In the genomic region with DNA sequence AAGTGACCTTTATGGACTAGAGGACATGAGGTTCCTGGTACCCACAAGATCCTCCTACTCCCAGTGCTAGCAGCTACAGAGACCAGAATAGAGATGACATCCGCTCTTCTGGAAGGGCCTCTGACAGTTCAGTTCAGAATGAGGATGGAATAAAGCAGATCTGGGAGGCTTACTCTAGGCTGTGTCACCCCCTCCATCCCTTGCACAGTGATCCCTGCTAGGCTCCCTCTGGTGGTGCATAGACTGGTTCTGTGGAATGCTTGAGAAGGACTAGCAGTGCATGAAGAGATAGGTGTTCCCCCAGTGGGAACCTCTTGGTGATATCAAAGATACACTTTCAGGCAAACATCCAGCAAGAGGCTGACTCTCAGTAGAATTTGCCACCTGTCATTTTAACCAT, we compare ENCODE assay signal across 13 cellular contexts.
DNase-seq lines count a peak whose midpoint lies in the region; ATAC-seq, FAIRE-seq and TF ChIP-seq lines count a peak whose summit lies in the region.
"Had no signal": no experiment of that assay in that cellular context is flagged by ENCODE, and none has a peak within 500 bp of the region (broad histone marks: within the 10 kb centered on the region; RNA-seq: fewer than 3 reads in every experiment).

No MANE protein-coding gene starts in this region.

- ATAC-seq in HG03520 (IDR thresholded peaks at IDR 0.05; ENCODE audit: unreplicated experiment): no peak

- H3K23ac ChIP-seq in mesendoderm (ENCODE audit: low read length): no peak overlapping the region

- no peak overlapping the region for H2AK5ac ChIP-seq in mesendoderm (ENCODE audit: low read length)

- no peaks in the 10 kb centered on the region for H3K79me2 ChIP-seq in PC-9 (ENCODE audit: low read depth)
- no peaks in the 10 kb centered on the region for H3K79me2 ChIP-seq in mesendoderm (ENCODE audit: control insufficient read depth, insufficient read depth, low read length)
- no peaks in the 10 kb centered on the region for H3K79me2 ChIP-seq in mammary epithelial cell (ENCODE audit: insufficient read depth, low read length)

- H3K9me2 ChIP-seq in PC-9 (ENCODE audit: insufficient read depth): no peaks in the 10 kb centered on the region

- POLR2A ChIA-PET in PC-9 (lab: Charles Lee; ENCODE audit: unreplicated experiment): no interaction called here

- H3K4me1 ChIP-seq in PC-9 (replicated peaks; ENCODE audit: insufficient read depth) (no peaks in the 10 kb centered on the region), mesendoderm (ENCODE audit: control insufficient read depth, low read depth, low read length) (no peaks in the 10 kb centered on the region), mammary epithelial cell (ENCODE audit: insufficient read depth, low read length) (no peaks in the 10 kb centered on the region)

- no peak overlapping the region for H3K27ac ChIP-seq in PC-9
- H3K27ac ChIP-seq in mesendoderm (ENCODE audit: low read depth, low read length): no peak overlapping the region
- no peak overlapping the region for H3K27ac ChIP-seq in mammary epithelial cell (ENCODE audit: insufficient read depth, low read depth, low read length)

- intact Hi-C loops in PC-9 (cut with micrococcal nuclease; ENCODE audit: unreplicated experiment): no loop called here
- intact Hi-C loops in mammary epithelial cell (cut with micrococcal nuclease): loop anchor here (5.0 kb wide), 1 partner anchor 82 kb away; the partner anchor contains the start of gene NPR3

- no peaks in the 10 kb centered on the region for H3F3A ChIP-seq in PC-9 (ENCODE audit: insufficient read depth, low read depth)

- H2BK5ac ChIP-seq in mesendoderm (ENCODE audit: low read length): no peak overlapping the region

- H3K18ac ChIP-seq in mesendoderm (ENCODE audit: low read length): no peak overlapping the region

- in situ Hi-C loops in mammary epithelial cell (cut with MboI; ENCODE audit: low sequenced_read_pairs in 2 of 2): no loop called here

- H2AFZ ChIP-seq in PC-9 (no peak overlapping the region), mammary epithelial cell (ENCODE audit: low read depth, low read length) (no peak overlapping the region)

- no TSS peak for BruUV-seq in PC-9 (replicated peaks; lab: Mats Ljungman, UMichigan)
- BruUV-seq in mammary epithelial cell (replicated peaks; lab: Mats Ljungman, UMichigan): no TSS peak

- WGBS in mesendoderm (ENCODE audit: extremely low coverage, insufficient coverage, low lambda C conversion rate): no CpG with 5 or more reads among the region's 1 CpG
- 62% methylated on average over 1 of the region's 1 CpG for WGBS in mammary epithelial cell (ENCODE audit: low coverage, missing lambda C conversion rate)

- TF ChIP-seq CTCF in PC-9 (conservative IDR thresholded peaks at IDR 0.05): peak; percentile 63; the same call in 1 of the 2 replicates
- peak; percentile 56 for TF ChIP-seq CTCF in epithelial cell of proximal tubule (conservative IDR thresholded peaks at IDR 0.05; ENCODE audit: low read depth, low read length)
- TF ChIP-seq CTCF in mammary epithelial cell (conservative IDR thresholded peaks at IDR 0.05 in 1 of 2, IDR thresholded peaks at IDR 0.05 in 1 of 2; ENCODE audit: extremely low read depth in 1 of 2, insufficient read depth in 1 of 2, low read depth in 1 of 2, low read length in 2 of 2): peak in 1 of 2 donors; percentile 30

- FAIRE-seq in H54 (lab: Jason Lieb, UNC): no peak

- no peak for TF ChIP-seq POLR2A in H54 (IDR thresholded peaks at IDR 0.05; ENCODE audit: low read depth, low read length)

- H3K36me3 ChIP-seq in PC-9 (ENCODE audit: low read depth) (no peaks in the 10 kb centered on the region), mesendoderm (ENCODE audit: control insufficient read depth, insufficient read depth, low read length) (no peaks in the 10 kb centered on the region), mammary epithelial cell (ENCODE audit: insufficient read depth, low read length) (no peaks in the 10 kb centered on the region)

- peak; percentile 71 for DNase-seq in ELR (ENCODE audit: low read depth)
- DNase-seq in PC-9: peak in 1 of 2 experiments; percentile 30
- DNase-seq in epithelial cell of proximal tubule (ENCODE audit: low read depth): no peak
- peak; percentile 39 for DNase-seq in mesendoderm
- DNase-seq in mammary epithelial cell: no peak
- DNase-seq in H54 (ENCODE audit: insufficient read length, low spot score): no peak
- no peak for DNase-seq in activated CD8-positive, alpha-beta memory T cell treated with anti-CD3 and anti-CD28 coated beads, Interleukin-2, amount 50 U/mL, for 48 hours
- DNase-seq: activated CD4-positive, alpha-beta memory T cell treated with anti-CD3 and anti-CD28 coated beads, Interleukin-2, amount 10 ng/mL, durations not matched to agents 7 days and 5 days; activated naive CD4-positive, alpha-beta T cell treated with anti-CD3 and anti-CD28 coated beads, Interleukin-2, amount 10 ng/mL, durations not matched to agents 7 days and 5 days; head of caudate nucleus; NCI-H1092 treated with DMSO at 0.1 percent for 48 hours; NCI-H524 treated with DMSO at 0.1 percent for 48 hours had no signal

- H4K20me1 ChIP-seq in PC-9 (ENCODE audit: insufficient read depth) (no peaks in the 10 kb centered on the region), mammary epithelial cell (ENCODE audit: insufficient read depth, low read length) (no peaks in the 10 kb centered on the region)

- H3K4me3 ChIP-seq in PC-9 (no peak overlapping the region), epithelial cell of proximal tubule (ENCODE audit: low read depth, low read length) (no peak overlapping the region), mesendoderm (ENCODE audit: low read length) (no peak overlapping the region), mammary epithelial cell (replicated peaks in 1 of 3; ENCODE audit: insufficient read depth in 1 of 3, low read depth in 2 of 3, low read length in 3 of 3) (no peak overlapping the region)

- H3K4ac ChIP-seq in mesendoderm (ENCODE audit: low read depth, low read length): no peak overlapping the region

- H2BK15ac ChIP-seq in mesendoderm (replicated peaks; ENCODE audit: low read depth): no peak overlapping the region

- CTCF ChIA-PET in PC-9 (lab: Charles Lee) (no interaction called here), mammary epithelial cell (lab: Charles Lee; ENCODE audit: low non-redundant PET) (no interaction called here)

- dilution Hi-C loops in mammary epithelial cell (cut with HindIII; ENCODE audit: low sequenced_read_pairs): no loop called here

- no peaks in the 10 kb centered on the region for H3K79me1 ChIP-seq in mesendoderm (ENCODE audit: low read length)

- no peak overlapping the region for H3K56ac ChIP-seq in mesendoderm (ENCODE audit: low read length)

- H3K9ac ChIP-seq in mesendoderm (ENCODE audit: low read length) (no peak overlapping the region), mammary epithelial cell (ENCODE audit: insufficient read depth, low read length) (no peak overlapping the region)

- no peak overlapping the region for H4K8ac ChIP-seq in mesendoderm (ENCODE audit: low read depth, low read length)

- H3K4me2 ChIP-seq in PC-9: no peak overlapping the region
- H3K4me2 ChIP-seq in mesendoderm (ENCODE audit: low read length): no peak overlapping the region
- no peak overlapping the region for H3K4me2 ChIP-seq in mammary epithelial cell (ENCODE audit: insufficient read depth, low read depth, low read length)

- H4K5ac ChIP-seq in mesendoderm (ENCODE audit: low read length): no peak overlapping the region

- no peaks in the 10 kb centered on the region for H3K9me3 ChIP-seq in PC-9 (ENCODE audit: insufficient read depth, low read depth)
- no peaks in the 10 kb centered on the region for H3K9me3 ChIP-seq in mammary epithelial cell (replicated peaks; ENCODE audit: insufficient read depth, low read length)

- H2BK120ac ChIP-seq in mesendoderm (ENCODE audit: low read depth, low read length): no peak overlapping the region

- H3K27me3 ChIP-seq in PC-9 (ENCODE audit: insufficient read depth, low read depth) (peaks cover 64% of the 10 kb centered on the region), mesendoderm (ENCODE audit: insufficient read depth, low read length, poor library complexity) (no peaks in the 10 kb centered on the region), mammary epithelial cell (ENCODE audit: insufficient read depth, low read length) (peaks cover 3% of the 10 kb centered on the region)

Comparison
In these comparisons a context has a peak if more than half of its experiments do, and no peak if none do; other contexts are left out.
1. DNase-seq: peak in ELR (single experiment) and mesendoderm (single experiment); none in epithelial cell of proximal tubule (single experiment), mammary epithelial cell (single experiment), H54 (single experiment) and activated CD8-positive, alpha-beta memory T cell treated with anti-CD3 and anti-CD28 coated beads, Interleukin-2, amount 50 U/mL, for 48 hours (single experiment).